In genomic region chr7:155466814-155467675, GRCh38 we compare ENCODE assay signal across 8 cellular contexts. TPM values are rescaled to one million over a fixed set of nuclear protein-coding genes. Genes with fewer than 3 reads are reported as not detected.
A peak's percentile ranks its signal among the peaks of the same experiment; 100 is the strongest.
DNase-seq lines count a peak whose midpoint lies in the region; ATAC-seq and TF ChIP-seq lines count a peak whose summit lies in the region.

No MANE protein-coding gene starts in this region.

- H3K27me3 ChIP-seq in PC-9 (ENCODE audit: insufficient read depth, low read depth): peaks cover 99% of the 10 kb centered on the region

- peak overlapping the region; percentile 43 for H3K4me3 Mint-ChIP-seq in stimulated activated naive CD8-positive, alpha-beta T cell treated with anti-CD3 and anti-CD28 coated beads, Interleukin-15, Interleukin-2, amounts not matched to agents 100 ng/mL and 50 ng/mL, for 24 hours

- CTCF ChIA-PET in PC-9 (lab: Charles Lee): no interaction called here
- CTCF ChIA-PET in GM10248 (lab: Yijun Ruan, JAX): no interaction called here

- no peaks in the 10 kb centered on the region for H3K79me2 ChIP-seq in PC-9 (ENCODE audit: low read depth)

- BruUV-seq in PC-9 (replicated peaks; lab: Mats Ljungman, UMichigan): no TSS peak

- no peaks in the 10 kb centered on the region for H3K9me3 Mint-ChIP-seq in stimulated activated naive CD8-positive, alpha-beta T cell treated with anti-CD3 and anti-CD28 coated beads, Interleukin-15, Interleukin-2, amounts not matched to agents 100 ng/mL and 50 ng/mL, for 24 hours

- no peak overlapping the region for H3K4me3 ChIP-seq in PC-9

- H3K27ac Mint-ChIP-seq in stimulated activated naive CD8-positive, alpha-beta T cell treated with anti-CD3 and anti-CD28 coated beads, Interleukin-15, Interleukin-2, amounts not matched to agents 100 ng/mL and 50 ng/mL, for 24 hours: no peak overlapping the region

- H3K27ac ChIP-seq in PC-9: no peak overlapping the region

- no peak overlapping the region for H3K4me2 ChIP-seq in PC-9

- POLR2A ChIA-PET in PC-9 (lab: Charles Lee; ENCODE audit: unreplicated experiment): no interaction called here
- POLR2A ChIA-PET in GM10248 (lab: Yijun Ruan, JAX): no interaction called here

- H3K9me3 ChIP-seq in PC-9 (ENCODE audit: insufficient read depth, low read depth): no peaks in the 10 kb centered on the region

- no peaks in the 10 kb centered on the region for H3F3A ChIP-seq in PC-9 (ENCODE audit: insufficient read depth, low read depth)

- no peak for TF ChIP-seq CTCF in PC-9 (conservative IDR thresholded peaks at IDR 0.05)
- no peak for TF ChIP-seq CTCF in GM10248 (IDR thresholded peaks at IDR 0.05; ENCODE audit: control extremely low read depth, extremely low read depth, low read depth, missing control alignments)

- H2AFZ ChIP-seq in PC-9: no peak overlapping the region

- peak; percentile 76 for DNase-seq in D341Med (ENCODE audit: low spot score)
- DNase-seq in NCI-H2227 (lab: John Stamatoyannopoulos, UW; ENCODE audit: unreplicated experiment): peak; percentile 76
- DNase-seq in germinal center (ENCODE audit: low spot score): peak; percentile 63
- no peak for DNase-seq in PC-9
- DNase-seq in GM10248 (ENCODE audit: extremely low spot score): no peak
- DNase-seq in mucosa of gallbladder (ENCODE audit: low spot score): no peak

- peaks cover 89% of the 10 kb centered on the region for H3K27me3 Mint-ChIP-seq in stimulated activated naive CD8-positive, alpha-beta T cell treated with anti-CD3 and anti-CD28 coated beads, Interleukin-15, Interleukin-2, amounts not matched to agents 100 ng/mL and 50 ng/mL, for 24 hours

- H3K36me3 ChIP-seq in PC-9 (ENCODE audit: low read depth): no peaks in the 10 kb centered on the region

- H4K20me1 ChIP-seq in PC-9 (ENCODE audit: insufficient read depth): no peaks in the 10 kb centered on the region; the same call in 1 of the 2 replicates

- no peaks in the 10 kb centered on the region for H3K4me1 ChIP-seq in PC-9 (replicated peaks; ENCODE audit: insufficient read depth)

- peak; percentile 57 for ATAC-seq in GM21423 (IDR thresholded peaks at IDR 0.05; ENCODE audit: unreplicated experiment)

- peaks cover 24% of the 10 kb centered on the region for H3K4me1 Mint-ChIP-seq in stimulated activated naive CD8-positive, alpha-beta T cell treated with anti-CD3 and anti-CD28 coated beads, Interleukin-15, Interleukin-2, amounts not matched to agents 100 ng/mL and 50 ng/mL, for 24 hours (ENCODE audit: low read depth)

- H3K36me3 Mint-ChIP-seq in stimulated activated naive CD8-positive, alpha-beta T cell treated with anti-CD3 and anti-CD28 coated beads, Interleukin-15, Interleukin-2, amounts not matched to agents 100 ng/mL and 50 ng/mL, for 24 hours (ENCODE audit: low read depth): no peaks in the 10 kb centered on the region

- H3K9me2 ChIP-seq in PC-9 (ENCODE audit: insufficient read depth): no peaks in the 10 kb centered on the region

- intact Hi-C loops in PC-9 (cut with micrococcal nuclease; ENCODE audit: unreplicated experiment): no loop called here

RNA-seq across cellular contexts. Expression of gene EN2, which starts 9.1 kb away (rescaled TPM):
- total RNA-seq in PC-9 (2021) (not detected in 2 replicates), mucosa of gallbladder (not detected)

Comparison
In these comparisons a context has a peak if more than half of its experiments do, and no peak if none do; other contexts are left out.
1. DNase-seq: peak in D341Med (single experiment), NCI-H2227 (single experiment) and germinal center (single experiment); none in PC-9 (0 of 2), GM10248 (single experiment) and mucosa of gallbladder (single experiment).